ENCODE assay signal across 9 cellular contexts in the genomic region with DNA sequence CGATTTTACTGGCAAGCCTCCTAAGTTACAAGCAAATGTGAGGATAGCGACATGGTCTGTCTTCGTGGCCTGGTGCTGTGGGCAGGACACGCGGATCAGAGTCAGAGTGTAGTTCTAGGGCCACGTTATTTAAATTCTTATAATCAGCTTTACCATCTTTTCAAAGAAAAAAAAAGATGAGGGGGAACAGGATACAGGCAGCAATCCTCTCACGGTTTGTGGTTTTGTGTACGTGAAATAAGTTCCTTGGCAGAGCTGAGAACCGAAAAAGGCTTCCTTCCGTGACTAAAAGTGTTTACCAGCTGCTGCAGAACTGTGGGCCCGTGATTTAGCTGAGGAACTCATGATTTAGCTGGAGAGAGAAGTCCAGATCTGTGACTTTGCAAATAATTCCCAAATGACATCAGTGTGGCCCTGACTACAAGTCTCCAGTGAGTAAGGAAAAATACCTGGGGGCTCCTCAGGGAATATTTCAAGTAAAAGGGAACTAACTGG. TPM values are rescaled to one million over a fixed set of nuclear protein-coding genes. Genes with fewer than 3 reads are reported as not detected.
DNase-seq lines count a peak whose midpoint lies in the region; ATAC-seq, FAIRE-seq and TF ChIP-seq lines count a peak whose summit lies in the region.
"Had no signal": no experiment of that assay in that cellular context is flagged by ENCODE, and none has a peak within 500 bp of the region (broad histone marks: within the 10 kb centered on the region; RNA-seq: fewer than 3 reads in every experiment).

No MANE protein-coding gene starts in this region.

- TF ChIP-seq POLR2A in upper lobe of left lung (IDR thresholded peaks at IDR 0.05), result no peak

- TF ChIP-seq CTCF in HFFc6 (IDR thresholded peaks at IDR 0.05) (no peak), lower lobe of right lung (IDR thresholded peaks at IDR 0.05) (no peak), upper lobe of left lung (IDR thresholded peaks at IDR 0.05) (no peak)

- H3K4me3 ChIP-seq in lower lobe of right lung (peak overlapping the region; percentile 4), upper lobe of left lung (peak overlapping the region in 1 of 4 donors; percentile 1)
- H3K4me3 ChIP-seq: SK-N-MC had no signal

- H3K4me1 ChIP-seq in lower lobe of right lung (peaks cover 35% of the 10 kb centered on the region), upper lobe of left lung (peaks cover 16 to 27% (median 24%) of the 10 kb centered on the region in 4 donors)

- H3K9me3 ChIP-seq in lower lobe of right lung (no peaks in the 10 kb centered on the region), upper lobe of left lung (no peaks in the 10 kb centered on the region)

- peak overlapping the region; percentile 68; the same call in 1 of the 2 replicates for H3K27ac Mint-ChIP-seq in HFFc6
- peak overlapping the region; percentile 99 for H3K27ac Mint-ChIP-seq in activated naive CD4-positive, alpha-beta T cell treated with anti-CD3 and anti-CD28 coated beads, Interleukin-2, amount 10 ng/mL, durations not matched to agents 7 days and 5 days

- peak; percentile 100 for FAIRE-seq in GM18507 (lab: Jason Lieb, UNC)

- TF ChIP-seq EP300 in upper lobe of left lung (IDR thresholded peaks at IDR 0.05), result peak in 2 of 4 donors; percentile 63 to 85

- H3K27me3 ChIP-seq in lower lobe of right lung (ENCODE audit: low read depth), result no peaks in the 10 kb centered on the region
- H3K27me3 ChIP-seq in upper lobe of left lung, result no peaks in the 10 kb centered on the region

- CTCF ChIA-PET in activated naive CD4-positive, alpha-beta T cell treated with anti-CD3 and anti-CD28 coated beads, Interleukin-2, amount 10 ng/mL, durations not matched to agents 7 days and 5 days (lab: Charles Lee), result interaction anchor here (1.0 to 1.9 kb wide), 7 partner anchors 10 to 170 kb away, joined by 3 to 14 read pairs (median 4); no protein-coding TSS in a partner anchor

- DNase-seq in GM18507 (ENCODE audit: extremely low spot score, insufficient read length, low read depth) (peak; percentile 56), HFFc6 (peak; percentile 21), MV-4-11 (lab: John Stamatoyannopoulos, UW) (peak; percentile 84), lower lobe of right lung (no peak), upper lobe of left lung (peak in 1 of 2 donors; percentile 73), DMS79 treated with DMSO at 0.1 percent for 48 hours (lab: John Stamatoyannopoulos, UW) (no peak), NCI-H510A (lab: John Stamatoyannopoulos, UW) (no peak)
- DNase-seq in activated naive CD4-positive, alpha-beta T cell treated with anti-CD3 and anti-CD28 coated beads, Interleukin-2, amount 10 ng/mL, durations not matched to agents 7 days and 5 days, result peak; percentile 75

- peaks cover 14% of the 10 kb centered on the region for H3K4me1 Mint-ChIP-seq in HFFc6 (ENCODE audit: low read depth)
- H3K4me1 Mint-ChIP-seq in activated naive CD4-positive, alpha-beta T cell treated with anti-CD3 and anti-CD28 coated beads, Interleukin-2, amount 10 ng/mL, durations not matched to agents 7 days and 5 days, result peaks cover 89% of the 10 kb centered on the region

- H3K27ac ChIP-seq in lower lobe of right lung, result peak overlapping the region; percentile 80
- H3K27ac ChIP-seq in upper lobe of left lung, result peak overlapping the region; percentile 70 to 87 (median 84)
- H3K27ac ChIP-seq: SK-N-MC had no signal

- H3K36me3 Mint-ChIP-seq in HFFc6 (ENCODE audit: low read depth), result no peaks in the 10 kb centered on the region; the same call in 1 of the 2 replicates
- H3K36me3 Mint-ChIP-seq in activated naive CD4-positive, alpha-beta T cell treated with anti-CD3 and anti-CD28 coated beads, Interleukin-2, amount 10 ng/mL, durations not matched to agents 7 days and 5 days, result peaks cover 79% of the 10 kb centered on the region

- H3K4me3 Mint-ChIP-seq in HFFc6, result no peak overlapping the region; the same call in 1 of the 2 replicates
- H3K4me3 Mint-ChIP-seq in activated naive CD4-positive, alpha-beta T cell treated with anti-CD3 and anti-CD28 coated beads, Interleukin-2, amount 10 ng/mL, durations not matched to agents 7 days and 5 days, result peak overlapping the region; percentile 54

- WGBS in upper lobe of left lung, 2 donors, result 39% methylated on average over 11 of the region's 11 CpGs

- intact Hi-C loops in lower lobe of right lung (cut with DNase I), result no loop called here

- H3K36me3 ChIP-seq in lower lobe of right lung (no peaks in the 10 kb centered on the region), upper lobe of left lung (no peaks in the 10 kb centered on the region)

- ATAC-seq in lower lobe of right lung (peak; percentile 50 to 67), upper lobe of left lung (ENCODE audit: low FRiP score in 2 of 2) (peak; percentile 44 to 55)

- no peaks in the 10 kb centered on the region; the same call in none of the 2 replicates for H3K27me3 Mint-ChIP-seq in HFFc6 (ENCODE audit: insufficient read depth)
- no peaks in the 10 kb centered on the region for H3K27me3 Mint-ChIP-seq in activated naive CD4-positive, alpha-beta T cell treated with anti-CD3 and anti-CD28 coated beads, Interleukin-2, amount 10 ng/mL, durations not matched to agents 7 days and 5 days

- no peaks in the 10 kb centered on the region for H3K9me3 Mint-ChIP-seq in HFFc6
- peaks cover 6% of the 10 kb centered on the region for H3K9me3 Mint-ChIP-seq in activated naive CD4-positive, alpha-beta T cell treated with anti-CD3 and anti-CD28 coated beads, Interleukin-2, amount 10 ng/mL, durations not matched to agents 7 days and 5 days

RNA-seq across cellular contexts. Expression of a gene that starts 27.2 kb away (rescaled TPM):
- 1 to 10 TPM; 6.6 to 9.3 (median 7.5) TPM for total RNA-seq in HFFc6 (2021; fragmentation: NEBNext Ultra II Directional; extraction: Animal tissue kit (Norgen Biotek cat#: 25700))
- total RNA-seq in lower lobe of right lung, result 20.1 TPM
- 10 to 100 TPM in 3 of 6 donors, 1 to 10 TPM in 3; 5.5 to 17.0 (median 9.9) TPM for total RNA-seq in upper lobe of left lung

Comparison
In these comparisons a context has a peak if more than half of its experiments do, and no peak if none do; other contexts are left out.
1. DNase-seq: peak in GM18507 (single experiment), HFFc6 (single experiment), MV-4-11 (single experiment) and activated naive CD4-positive, alpha-beta T cell treated with anti-CD3 and anti-CD28 coated beads, Interleukin-2, amount 10 ng/mL, durations not matched to agents 7 days and 5 days (single experiment); none in lower lobe of right lung (single experiment), DMS79 treated with DMSO at 0.1 percent for 48 hours (single experiment) and NCI-H510A (single experiment).